In genomic region chr11:49526240-49526829, GRCh38 we compare ENCODE assay signal across 8 cellular contexts.
A peak's percentile ranks its signal among the peaks of the same experiment; 100 is the strongest.
DNase-seq lines count a peak whose midpoint lies in the region; ATAC-seq, FAIRE-seq and TF ChIP-seq lines count a peak whose summit lies in the region.
"Not testable (repeated sequence)": the region's sequence is repeated elsewhere in the genome, so short reads cannot be mapped to it uniquely, and the experiment has no call there.

No MANE protein-coding gene starts in this region.

- H3K36me3 ChIP-seq in PC-3 (ENCODE audit: low read depth, low read length); K562 (ENCODE audit: control insufficient read depth, insufficient read depth, low read length); heart left ventricle; osteoblast (ENCODE audit: insufficient read depth, low read length): not testable (repeated sequence)

- H3K79me2 ChIP-seq in PC-3 (ENCODE audit: low read length); K562 (ENCODE audit: control insufficient read depth, insufficient read depth, low read length); osteoblast (ENCODE audit: insufficient read depth, low read length): not testable (repeated sequence)

- not testable (repeated sequence) for H3K27me3 ChIP-seq in PC-3 (ENCODE audit: low read length); K562 (ENCODE audit: control insufficient read depth in 2 of 2, insufficient read depth in 2 of 2, low read length in 2 of 2); heart left ventricle; osteoblast (ENCODE audit: insufficient read depth, low read length)

- H3K9ac ChIP-seq in PC-3 (ENCODE audit: low read length); K562 (ENCODE audit: insufficient read depth in 1 of 2, low read depth in 2 of 2, low read length in 2 of 2): not testable (repeated sequence)

- TF ChIP-seq POLR2A in K562 (conservative IDR thresholded peaks at IDR 0.05); heart left ventricle (IDR thresholded peaks at IDR 0.05): not testable (repeated sequence)

- peak; percentile 70 for FAIRE-seq in K562 (lab: Jason Lieb, UNC)

- not testable (repeated sequence) for H3K27ac ChIP-seq in PC-3 (ENCODE audit: low read length); K562 (ENCODE audit: extremely low read depth, low read depth, low read length); heart left ventricle; osteoblast (ENCODE audit: low read depth, low read length)

- intact Hi-C loops in PC-3 (cut with micrococcal nuclease); K562 (cut with micrococcal nuclease): not testable (repeated sequence)
- intact Hi-C loops in heart left ventricle (cut with DNase I), result loop anchor here in 7 of 10 donors (5.0 to 10.0 kb wide), 3 partner anchors 294 to 302 kb away; no protein-coding TSS in a partner anchor

- TF ChIP-seq RAD21 in K562 (CRISPR knock-in tag; conservative IDR thresholded peaks at IDR 0.05 in 1 of 2, IDR thresholded peaks at IDR 0.05 in 1 of 2), result peak; percentile 31 to 58

- TF ChIP-seq CTCF in AG04449 (IDR thresholded peaks at IDR 0.05; ENCODE audit: insufficient read depth, low read length, missing control alignments) (peak; percentile 14), GM13977 (IDR thresholded peaks at IDR 0.05; ENCODE audit: extremely low read depth, insufficient read depth, missing control alignments) (peak; percentile 51), PC-3 (conservative IDR thresholded peaks at IDR 0.05; ENCODE audit: low read depth, low read length) (peak; percentile 61), K562 (IDR thresholded peaks at IDR 0.05 in 2 of 3, conservative IDR thresholded peaks at IDR 0.05 in 1 of 3; ENCODE audit: insufficient read depth in 2 of 3, low read depth in 1 of 3, low read length in 3 of 3) (peak; percentile 44 to 48 (median 48); a peak in 4 of 6 replicates), heart left ventricle (IDR thresholded peaks at IDR 0.05) (peak; percentile 34 to 72 (median 56)), osteoblast (IDR thresholded peaks at IDR 0.05; ENCODE audit: extremely low read depth, low read depth, low read length) (peak; percentile 44)

- H3K4me3 ChIP-seq in AG04449 (ENCODE audit: low read depth, low read length); PC-3 (ENCODE audit: low read length); K562; heart left ventricle; osteoblast (ENCODE audit: insufficient read depth, low read length): not testable (repeated sequence)

- H3F3A ChIP-seq in PC-3 (ENCODE audit: low read length, unreplicated experiment), result not testable (repeated sequence)

- not testable (repeated sequence) for TF ChIP-seq EP300 in K562 (IDR thresholded peaks at IDR 0.05; ENCODE audit: low read length)

- H3K9me2 ChIP-seq in PC-3 (replicated peaks; ENCODE audit: low read length), result not testable (repeated sequence)

- not testable (repeated sequence) for H3K4me2 ChIP-seq in PC-3 (ENCODE audit: low read length); K562 (ENCODE audit: insufficient read depth, low read length); osteoblast (ENCODE audit: insufficient read depth, low read length)

- not testable (repeated sequence) for H3K4me1 ChIP-seq in PC-3 (ENCODE audit: insufficient read depth, low read length); K562 (replicated peaks in 1 of 2; ENCODE audit: control insufficient read depth in 2 of 2, insufficient read depth in 2 of 2, low read length in 2 of 2); heart left ventricle; osteoblast (ENCODE audit: insufficient read depth, low read length)

- H3K9me1 ChIP-seq in K562 (ENCODE audit: control insufficient read depth, insufficient read depth, low read length), result not testable (repeated sequence)

- 8% methylated on average over 1 of the region's 1 CpG for WGBS in K562 (ENCODE audit: insufficient coverage, low coverage, missing lambda C conversion rate)
- WGBS in heart left ventricle, 4 donors, result 5 to 11% (median 9%) methylated on average over 1 of the region's 1 CpG

- in situ Hi-C loops in GM13977 (cut with MboI; ENCODE audit: low pct_unique_long_range_greater_than_20kb, low sequenced_read_pairs, unreplicated experiment); K562 (cut with MboI): not testable (repeated sequence)

- ATAC-seq in HG03558 (IDR thresholded peaks at IDR 0.05; ENCODE audit: extremely low read depth, unreplicated experiment) (peak; percentile 89), PC-3 (peak; percentile 60), K562 (peak; percentile 49), heart left ventricle (peak in 3 of 4 donors; percentile 44 to 78 (median 73))

- H3K9me3 ChIP-seq in PC-3 (ENCODE audit: low read length); K562 (replicated peaks; ENCODE audit: control insufficient read depth, insufficient read depth, low read depth, low read length); heart left ventricle; osteoblast (ENCODE audit: low read depth, low read length): not testable (repeated sequence)

- CTCF ChIA-PET in AG04449 (lab: Yijun Ruan, JAX), result interaction anchor here (1.1 kb wide), 1 partner anchor 1354 kb away, joined by 4 read pairs; no protein-coding TSS in a partner anchor
- CTCF ChIA-PET in PC-3 (lab: Charles Lee); K562 (lab: Yijun Ruan, JAX; ENCODE audit: low intra/inter-chr PET ratio): not testable (repeated sequence)

- POLR2A ChIA-PET in AG04449 (lab: Yijun Ruan, JAX); PC-3 (lab: Charles Lee; ENCODE audit: unreplicated experiment); K562 (lab: Yijun Ruan, JAX): not testable (repeated sequence)

- not testable (repeated sequence) for H4K20me1 ChIP-seq in PC-3 (ENCODE audit: low read length); K562 (replicated peaks; ENCODE audit: control insufficient read depth, insufficient read depth, low read length); osteoblast (ENCODE audit: insufficient read depth, low read length)

- not testable (repeated sequence) for BruUV-seq in PC-3 (replicated peaks; lab: Mats Ljungman, UMichigan); K562 (replicated peaks; lab: Mats Ljungman, UMichigan)

- not testable (repeated sequence) for DNase-seq in AG04449 (ENCODE audit: low read depth, low spot score); GM13977 (ENCODE audit: low spot score); heart left ventricle; osteoblast (ENCODE audit: insufficient read length, low spot score, missing footprints)
- peak; percentile 16 for DNase-seq in H4 (ENCODE audit: low spot score)
- DNase-seq in PC-3, result peak; percentile 46
- peak in 2 of 4 experiments; percentile 2 for DNase-seq in K562 (ENCODE audit: extremely low read depth in 1 of 4, low spot score in 3 of 4)

- not testable (repeated sequence) for H2AFZ ChIP-seq in PC-3 (ENCODE audit: low read length); K562 (ENCODE audit: low read depth, low read length); osteoblast (ENCODE audit: low read length)

TF ChIP-seq in K562, 482 proteins besides CTCF, POLR2A, EP300 and RAD21:
- TF ChIP-seq SMC3 (conservative IDR thresholded peaks at IDR 0.05; ENCODE audit: insufficient read depth, low read depth, low read length), result 0 out of 2 replicates have a peak, but pooled peaks have one; percentile 13
